Comparison of ENCODE assay signal across 10 cellular contexts in the genomic region with DNA sequence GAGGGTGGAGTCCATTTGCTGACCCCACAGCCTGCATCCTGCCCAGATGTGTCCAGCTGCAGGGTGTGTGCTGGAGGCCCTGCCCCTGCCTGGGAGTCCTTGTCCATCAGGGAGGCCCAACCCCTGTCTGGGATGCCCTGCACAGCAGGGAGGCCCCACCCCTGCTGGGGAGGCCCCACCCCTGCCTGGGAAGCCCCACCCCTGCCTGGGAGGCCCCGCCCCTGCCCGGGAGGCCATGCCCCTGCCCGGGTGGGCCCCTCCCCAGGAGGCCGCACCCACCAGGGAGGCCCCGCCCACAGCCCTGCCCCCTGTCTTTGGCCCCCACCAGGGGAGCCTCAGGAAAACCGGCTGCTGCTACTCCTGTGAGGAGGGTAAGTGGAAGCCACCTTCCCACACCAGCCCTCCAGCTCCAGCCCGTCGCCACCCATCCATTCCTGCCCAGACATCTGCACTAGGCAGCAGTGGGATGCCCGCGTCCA. TPM values are rescaled to one million over a fixed set of nuclear protein-coding genes. Genes with fewer than 3 reads are reported as not detected.
DNase-seq lines count a peak whose midpoint lies in the region; ATAC-seq and TF ChIP-seq lines count a peak whose summit lies in the region.
"Had no signal": no experiment of that assay in that cellular context is flagged by ENCODE, and none has a peak within 500 bp of the region (broad histone marks: within the 10 kb centered on the region; RNA-seq: fewer than 3 reads in every experiment).

No MANE protein-coding gene starts in this region.

- H3K36me3 Mint-ChIP-seq in activated CD8-positive, alpha-beta T cell treated with anti-CD3 and anti-CD28 coated beads for 36 hours (ENCODE audit: low read depth), result peaks cover 8% of the 10 kb centered on the region
- H3K36me3 Mint-ChIP-seq in progenitor cell of endocrine pancreas (ENCODE audit: insufficient read depth), result peaks cover 3% of the 10 kb centered on the region
- H3K36me3 Mint-ChIP-seq: CD4-positive, CD25-positive, alpha-beta regulatory T cell had no signal

- CTCF ChIA-PET in activated CD8-positive, alpha-beta T cell treated with anti-CD3 and anti-CD28 coated beads for 36 hours (lab: Charles Lee), result no interaction called here

- H3K27me3 Mint-ChIP-seq in activated CD8-positive, alpha-beta T cell treated with anti-CD3 and anti-CD28 coated beads for 36 hours, result no peaks in the 10 kb centered on the region
- H3K27me3 Mint-ChIP-seq in progenitor cell of endocrine pancreas, result no peaks in the 10 kb centered on the region

- H3K27ac Mint-ChIP-seq in activated CD8-positive, alpha-beta T cell treated with anti-CD3 and anti-CD28 coated beads for 36 hours, result no peak overlapping the region
- no peak overlapping the region for H3K27ac Mint-ChIP-seq in progenitor cell of endocrine pancreas
- H3K27ac Mint-ChIP-seq: CD4-positive, CD25-positive, alpha-beta regulatory T cell had no signal

- intact Hi-C loops in activated CD8-positive, alpha-beta T cell treated with anti-CD3 and anti-CD28 coated beads for 36 hours (cut with micrococcal nuclease), result no loop called here

- DNase-seq in 8988T (peak; percentile 82), HT-29 (ENCODE audit: low spot score) (peak; percentile 54), iPS-NIHi7 (ENCODE audit: extremely low spot score) (peak; percentile 69), DMS114 treated with DMSO at 0.1 percent for 48 hours (lab: John Stamatoyannopoulos, UW; ENCODE audit: unreplicated experiment) (no peak), progenitor cell of endocrine pancreas (ENCODE audit: low spot score, unreplicated experiment) (no peak), G401 (ENCODE audit: low spot score) (no peak)
- peak; percentile 57 for DNase-seq in activated CD8-positive, alpha-beta T cell treated with anti-CD3 and anti-CD28 coated beads for 36 hours

- H3K4me3 Mint-ChIP-seq in activated CD8-positive, alpha-beta T cell treated with anti-CD3 and anti-CD28 coated beads for 36 hours, result no peak overlapping the region
- no peak overlapping the region for H3K4me3 Mint-ChIP-seq in progenitor cell of endocrine pancreas (ENCODE audit: low read depth)
- H3K4me3 Mint-ChIP-seq: CD4-positive, CD25-positive, alpha-beta regulatory T cell had no signal

- H3K4me1 Mint-ChIP-seq in activated CD8-positive, alpha-beta T cell treated with anti-CD3 and anti-CD28 coated beads for 36 hours (ENCODE audit: low read depth), result peaks cover 19% of the 10 kb centered on the region
- peaks cover 3% of the 10 kb centered on the region for H3K4me1 Mint-ChIP-seq in progenitor cell of endocrine pancreas (ENCODE audit: low read depth)

- POLR2A ChIA-PET in activated CD8-positive, alpha-beta T cell treated with anti-CD3 and anti-CD28 coated beads for 36 hours (lab: Charles Lee), result no interaction called here

- no peak for TF ChIP-seq CTCF in activated CD8-positive, alpha-beta T cell treated with anti-CD3 and anti-CD28 coated beads for 36 hours (IDR thresholded peaks at IDR 0.05)
- no peak for TF ChIP-seq CTCF in progenitor cell of endocrine pancreas (IDR thresholded peaks at IDR 0.05; ENCODE audit: unreplicated experiment)

- in situ Hi-C loops in G401 (cut with HindIII; ENCODE audit: low sequenced_read_pairs), result no loop called here

- peaks cover 8% of the 10 kb centered on the region for H3K9me3 Mint-ChIP-seq in activated CD8-positive, alpha-beta T cell treated with anti-CD3 and anti-CD28 coated beads for 36 hours
- H3K9me3 Mint-ChIP-seq in progenitor cell of endocrine pancreas (ENCODE audit: low read depth), result peaks cover 7% of the 10 kb centered on the region

- ATAC-seq in activated CD8-positive, alpha-beta T cell treated with anti-CD3 and anti-CD28 coated beads for 36 hours, result peak; percentile 64
- no peak for ATAC-seq in HG03521 (IDR thresholded peaks at IDR 0.05; ENCODE audit: unreplicated experiment)

RNA-seq across cellular contexts. Expression of a gene that starts 37.2 kb away (rescaled TPM):
- 0.10 and 4.3 TPM in 2 replicates for total RNA-seq in HT-29 (2014; rRNA removed; shearing (Covaris generic))
- total RNA-seq in activated CD8-positive, alpha-beta T cell treated with anti-CD3 and anti-CD28 coated beads for 36 hours, result not detected
- total RNA-seq in progenitor cell of endocrine pancreas, result not detected in 2 replicates
- total RNA-seq in G401 (2014; rRNA removed; shearing (Covaris generic)), result not detected in 2 replicates
- total RNA-seq: CD4-positive, CD25-positive, alpha-beta regulatory T cell; T-helper 2 cell treated with Interferon-gamma antibody and Interleukin-4, amounts not matched to agents 100 ng/mL and 5 ng/mL, for 36 hours had no signal

RNA-seq across cellular contexts. Expression of a gene that starts 49.4 kb away (rescaled TPM):
- total RNA-seq in HT-29 (2014; rRNA removed; shearing (Covaris generic)), result 53.6 and 91.6 TPM in 2 replicates
- total RNA-seq in activated CD8-positive, alpha-beta T cell treated with anti-CD3 and anti-CD28 coated beads for 36 hours, result 10 to 100 TPM; 32.4 to 33.1 TPM
- 41.2 and 44.4 TPM in 2 replicates for total RNA-seq in progenitor cell of endocrine pancreas
- 30.0 and 36.4 TPM in 2 replicates for total RNA-seq in G401 (2014; rRNA removed; shearing (Covaris generic))

Comparison
In these comparisons a context has a peak if more than half of its experiments do, and no peak if none do; other contexts are left out.
1. DNase-seq: peak in 8988T (single experiment), HT-29 (single experiment), activated CD8-positive, alpha-beta T cell treated with anti-CD3 and anti-CD28 coated beads for 36 hours (single experiment) and iPS-NIHi7 (single experiment); none in DMS114 treated with DMSO at 0.1 percent for 48 hours (single experiment), progenitor cell of endocrine pancreas (single experiment) and G401 (single experiment).